Comparison of ENCODE assay signal across 11 cellular contexts in genomic region chr9:27377811-27378345, GRCh38.
DNase-seq lines count a peak whose midpoint lies in the region; ATAC-seq and TF ChIP-seq lines count a peak whose summit lies in the region.
"Had no signal": no experiment of that assay in that cellular context is flagged by ENCODE, and none has a peak within 500 bp of the region (broad histone marks: within the 10 kb centered on the region; RNA-seq: fewer than 3 reads in every experiment).

No MANE protein-coding gene starts in this region.

- peak overlapping the region; percentile 51 for H3K4me3 ChIP-seq in Karpas-422 (ENCODE audit: low read length)
- H3K4me3 ChIP-seq in transverse colon: no peak overlapping the region
- no peak overlapping the region for H3K4me3 ChIP-seq in aorta (ENCODE audit: low read length in 2 of 2)

- no peaks in the 10 kb centered on the region for H4K20me1 ChIP-seq in Karpas-422 (ENCODE audit: insufficient read depth, low read depth, low read length)

- peak overlapping the region; percentile 66 for H3K4me2 ChIP-seq in Karpas-422 (ENCODE audit: low read depth, low read length, poor library complexity, severe bottlenecking)

- H3K4me1 ChIP-seq in Karpas-422 (ENCODE audit: low read length) (peaks cover 32% of the 10 kb centered on the region), transverse colon (peaks cover 6 to 59% (median 45%) of the 10 kb centered on the region in 4 donors), aorta (ENCODE audit: control insufficient read depth in 1 of 2, insufficient read depth in 2 of 2, low read length in 2 of 2) (no peaks in the 10 kb centered on the region)

- TF ChIP-seq EP300 in transverse colon (IDR thresholded peaks at IDR 0.05; ENCODE audit: low read depth): no peak

- no peak for TF ChIP-seq POLR2A in transverse colon (IDR thresholded peaks at IDR 0.05)

- no peaks in the 10 kb centered on the region for H3K36me3 Mint-ChIP-seq in activated T-cell treated with anti-CD3 and anti-CD28 coated beads, Interleukin-2, amount 50 U/mL, for 72 hours (ENCODE audit: insufficient read depth in 2 of 2)
- H3K36me3 Mint-ChIP-seq in chondrocyte (ENCODE audit: low read depth): no peaks in the 10 kb centered on the region

- no peak overlapping the region for H3K4me3 Mint-ChIP-seq in activated T-cell treated with anti-CD3 and anti-CD28 coated beads, Interleukin-2, amount 50 U/mL, for 72 hours
- no peak overlapping the region for H3K4me3 Mint-ChIP-seq in chondrocyte (ENCODE audit: unreplicated experiment)

- H3K9me3 Mint-ChIP-seq in activated T-cell treated with anti-CD3 and anti-CD28 coated beads, Interleukin-2, amount 50 U/mL, for 72 hours: no peaks in the 10 kb centered on the region
- H3K9me3 Mint-ChIP-seq in chondrocyte (ENCODE audit: low read depth): no peaks in the 10 kb centered on the region

- peaks cover 17% of the 10 kb centered on the region for H3K4me1 Mint-ChIP-seq in activated T-cell treated with anti-CD3 and anti-CD28 coated beads, Interleukin-2, amount 50 U/mL, for 72 hours (ENCODE audit: low read depth)
- peaks cover 6% of the 10 kb centered on the region for H3K4me1 Mint-ChIP-seq in chondrocyte (ENCODE audit: low read depth)

- peak overlapping the region; percentile 76; the same call in 1 of the 2 replicates for H2AFZ ChIP-seq in Karpas-422 (ENCODE audit: low read length)

- H3K9me2 ChIP-seq in Karpas-422 (replicated peaks; ENCODE audit: insufficient read depth, low read length): no peaks in the 10 kb centered on the region

- H3K36me3 ChIP-seq in Karpas-422 (ENCODE audit: insufficient read depth, low read length) (no peaks in the 10 kb centered on the region), transverse colon (no peaks in the 10 kb centered on the region), aorta (ENCODE audit: control insufficient read depth in 1 of 2, insufficient read depth in 2 of 2, low read length in 1 of 2) (no peaks in the 10 kb centered on the region)

- TF ChIP-seq CTCF in transverse colon (IDR thresholded peaks at IDR 0.05): no peak
- no peak for TF ChIP-seq CTCF in chondrocyte (IDR thresholded peaks at IDR 0.05)

- ATAC-seq in activated T-cell treated with anti-CD3 and anti-CD28 coated beads, Interleukin-2, amount 50 U/mL, for 72 hours (replicated peaks in 1 of 2): peak; percentile 46 to 64
- ATAC-seq in HG02759 (IDR thresholded peaks at IDR 0.05; ENCODE audit: unreplicated experiment) (peak; percentile 81), aorta (ENCODE audit: low FRiP score) (no peak)
- ATAC-seq: HCT116 had no signal

- no peaks in the 10 kb centered on the region for H3K9me3 ChIP-seq in Karpas-422 (ENCODE audit: low read length)
- H3K9me3 ChIP-seq in transverse colon: no peaks in the 10 kb centered on the region
- H3K9me3 ChIP-seq in aorta (ENCODE audit: control insufficient read depth, low read length): no peaks in the 10 kb centered on the region

- intact Hi-C loops in transverse colon (cut with DNase I; ENCODE audit: low total_unique reads) (no loop called here), aorta (cut with DNase I) (no loop called here)

- H3K27me3 ChIP-seq in Karpas-422 (ENCODE audit: low read length) (no peaks in the 10 kb centered on the region), transverse colon (no peaks in the 10 kb centered on the region), aorta (ENCODE audit: control insufficient read depth in 1 of 2, insufficient read depth in 2 of 2, low read length in 1 of 2) (no peaks in the 10 kb centered on the region)

- no peak for DNase-seq in activated T-cell treated with anti-CD3 and anti-CD28 coated beads, Interleukin-2, amount 50 U/mL, for 72 hours
- DNase-seq in activated T-cell treated with anti-CD3 and anti-CD28 coated beads, Interleukin-2, amount 50 U/mL, for 1 hour: no peak
- peak; percentile 74 for DNase-seq in Karpas-422
- DNase-seq in transverse colon: no peak
- no peak for DNase-seq in aorta
- DNase-seq in chondrocyte (ENCODE audit: low spot score): no peak
- no peak for DNase-seq in NCI-H2171 (lab: John Stamatoyannopoulos, UW)
- DNase-seq: OCI-M1, retina had no signal

- no peaks in the 10 kb centered on the region for H3K79me2 ChIP-seq in Karpas-422 (ENCODE audit: low read length)

- WGBS in transverse colon (ENCODE audit: low coverage in 1 of 2), 2 donors: 60% methylated on average over 1 of the region's 1 CpG; no CpG with 5 or more reads in 1 of the 2 donors
- 79 to 88% methylated on average over 1 of the region's 1 CpG for WGBS in aorta, 2 donors

- in situ Hi-C loops in transverse colon (cut with MboI; ENCODE audit: low pct_ligation_motif_present in 1 of 4, low pct_unique_long_range_greater_than_20kb in 1 of 4, low sequenced_read_pairs in 3 of 4): no loop called here

- peak overlapping the region; percentile 43; the same call in 1 of the 2 replicates for H3K9ac ChIP-seq in Karpas-422 (ENCODE audit: low read length)

- H3K27ac ChIP-seq in Karpas-422 (ENCODE audit: low read length) (peak overlapping the region; percentile 77), transverse colon (peak overlapping the region; percentile 68 to 83 (median 75)), aorta (ENCODE audit: low read depth in 1 of 2, low read length in 2 of 2) (no peak overlapping the region)

- no peaks in the 10 kb centered on the region for H3K27me3 Mint-ChIP-seq in activated T-cell treated with anti-CD3 and anti-CD28 coated beads, Interleukin-2, amount 50 U/mL, for 72 hours (ENCODE audit: low read depth)
- peaks cover 24% of the 10 kb centered on the region for H3K27me3 Mint-ChIP-seq in chondrocyte (ENCODE audit: low read depth)

- H3K27ac Mint-ChIP-seq in activated T-cell treated with anti-CD3 and anti-CD28 coated beads, Interleukin-2, amount 50 U/mL, for 72 hours: no peak overlapping the region
- no peak overlapping the region for H3K27ac Mint-ChIP-seq in chondrocyte (ENCODE audit: unreplicated experiment)

Comparison
In these comparisons a context has a peak if more than half of its experiments do, and no peak if none do; other contexts are left out.
1. H3K27ac ChIP-seq: peak in Karpas-422 (single experiment) and transverse colon (4 of 4); none in aorta (0 of 2).